7 cellular contexts compared by ENCODE assay signal in the genomic region with DNA sequence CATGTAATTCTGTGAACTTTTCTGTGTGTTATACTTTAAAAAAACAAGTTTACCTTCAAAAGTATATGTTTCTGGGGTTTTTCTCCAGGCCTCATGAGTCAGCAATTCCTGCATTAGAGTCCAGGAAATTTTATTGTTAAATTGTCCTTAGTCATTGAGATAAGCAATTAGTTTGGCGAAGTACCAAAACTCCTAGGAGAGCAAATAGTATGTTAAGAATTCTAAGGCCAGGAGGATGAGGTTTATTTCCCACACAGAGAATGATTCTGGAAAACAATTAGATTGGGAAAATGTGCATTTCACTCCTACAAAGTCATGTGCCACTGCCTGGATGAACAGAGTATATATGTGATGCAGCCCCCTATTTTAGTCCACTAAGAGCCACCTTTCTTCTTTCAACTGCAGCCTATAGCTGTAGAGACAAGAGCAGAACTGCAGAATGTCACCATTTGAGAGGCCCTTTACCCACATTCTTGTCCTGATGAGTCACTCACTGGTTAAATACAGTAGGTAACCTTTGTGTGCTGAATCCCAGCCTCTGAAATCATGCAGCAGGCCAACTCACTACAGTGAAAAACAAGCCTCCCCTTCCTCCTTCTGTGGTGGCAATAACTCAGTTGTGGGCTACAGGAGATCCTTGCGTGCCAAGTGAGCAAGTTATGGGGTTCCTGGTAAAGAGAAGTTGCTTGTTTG.
DNase-seq lines count a peak whose midpoint lies in the region; ATAC-seq and TF ChIP-seq lines count a peak whose summit lies in the region.

No MANE protein-coding gene starts in this region.

- H3K9me3 ChIP-seq in HEK293 (ENCODE audit: control insufficient read depth, insufficient read depth, low read depth, low read length) (no peaks in the 10 kb centered on the region), RWPE2 (ENCODE audit: severe bottlenecking) (no peaks in the 10 kb centered on the region), sigmoid colon (no peaks in the 10 kb centered on the region)

- 0 out of 2 replicates have a peak, but pooled peaks cover 3% of the 10 kb centered on the region for H3K4me1 ChIP-seq in HEK293 (ENCODE audit: control insufficient read depth, insufficient read depth, low read length)
- H3K4me1 ChIP-seq in RWPE2 (ENCODE audit: insufficient read depth, poor library complexity, severe bottlenecking) = peaks cover 73% of the 10 kb centered on the region
- H3K4me1 ChIP-seq in sigmoid colon = peaks cover 0 to 72% (median 40%) of the 10 kb centered on the region in 4 donors

- POLR2A ChIA-PET in HEK293 (lab: Yijun Ruan, JAX) = no interaction called here

- TF ChIP-seq POLR2A in sigmoid colon (IDR thresholded peaks at IDR 0.05) = no peak

- no peaks in the 10 kb centered on the region for H3K36me3 ChIP-seq in HEK293 (ENCODE audit: control insufficient read depth in 2 of 2, insufficient read depth in 1 of 2, low read length in 2 of 2)
- no peaks in the 10 kb centered on the region for H3K36me3 ChIP-seq in RWPE2 (ENCODE audit: low read depth)
- no peaks in the 10 kb centered on the region for H3K36me3 ChIP-seq in sigmoid colon

- intact Hi-C loops in sigmoid colon (cut with DNase I) = no loop called here

- CTCF ChIA-PET in HEK293 (lab: Yijun Ruan, JAX) = interaction anchor here (1.0 to 1.7 kb wide), 2 partner anchors 44 to 311 kb away, joined by 3 read pairs; no protein-coding TSS in a partner anchor

- no peak for TF ChIP-seq EP300 in sigmoid colon (IDR thresholded peaks at IDR 0.05)

- TF ChIP-seq CTCF in HEK293 (tag by site-specific recombination; IDR thresholded peaks at IDR 0.05) (no peak), RWPE2 (IDR thresholded peaks at IDR 0.05; ENCODE audit: poor library complexity, severe bottlenecking) (no peak), sigmoid colon (IDR thresholded peaks at IDR 0.05) (no peak)

- peak; percentile 78 for DNase-seq in RWPE2 (ENCODE audit: low spot score)
- peak; percentile 88 for DNase-seq in fibroblast of gingiva (ENCODE audit: low read depth)
- no peak for DNase-seq in sigmoid colon
- DNase-seq in COLO829 (ENCODE audit: low spot score) = no peak

- 16 to 53% methylated on average over 2 of the region's 2 CpGs for WGBS in sigmoid colon, 2 donors

- no peak overlapping the region for H3K27ac ChIP-seq in HEK293 (ENCODE audit: extremely low read depth, low read depth, low read length)
- H3K27ac ChIP-seq in RWPE2 (ENCODE audit: poor library complexity, severe bottlenecking) = peak overlapping the region; percentile 95
- H3K27ac ChIP-seq in sigmoid colon = peak overlapping the region; percentile 55 to 83 (median 66)

- H3K4me3 ChIP-seq in HEK293 (ENCODE audit: low read depth, low read length) = no peak overlapping the region
- no peak overlapping the region for H3K4me3 ChIP-seq in RWPE2 (ENCODE audit: severe bottlenecking)
- no peak overlapping the region for H3K4me3 ChIP-seq in sigmoid colon

- peak; percentile 86 for ATAC-seq in RWPE2 (ENCODE audit: low read depth)
- ATAC-seq in HG03457 (IDR thresholded peaks at IDR 0.05; ENCODE audit: unreplicated experiment) = no peak
- no peak for ATAC-seq in HG02759 (IDR thresholded peaks at IDR 0.05; ENCODE audit: unreplicated experiment)

- H3K27me3 ChIP-seq in RWPE2 (ENCODE audit: insufficient read depth, poor library complexity, severe bottlenecking) (no peaks in the 10 kb centered on the region), sigmoid colon (no peaks in the 10 kb centered on the region)

TF ChIP-seq in HEK293, 187 proteins besides CTCF, POLR2A, EP300 and RAD21:
- TF ChIP-seq ZNF24 (tag by site-specific recombination; IDR thresholded peaks at IDR 0.05) = no peak
- TF ChIP-seq, protein P1, sequence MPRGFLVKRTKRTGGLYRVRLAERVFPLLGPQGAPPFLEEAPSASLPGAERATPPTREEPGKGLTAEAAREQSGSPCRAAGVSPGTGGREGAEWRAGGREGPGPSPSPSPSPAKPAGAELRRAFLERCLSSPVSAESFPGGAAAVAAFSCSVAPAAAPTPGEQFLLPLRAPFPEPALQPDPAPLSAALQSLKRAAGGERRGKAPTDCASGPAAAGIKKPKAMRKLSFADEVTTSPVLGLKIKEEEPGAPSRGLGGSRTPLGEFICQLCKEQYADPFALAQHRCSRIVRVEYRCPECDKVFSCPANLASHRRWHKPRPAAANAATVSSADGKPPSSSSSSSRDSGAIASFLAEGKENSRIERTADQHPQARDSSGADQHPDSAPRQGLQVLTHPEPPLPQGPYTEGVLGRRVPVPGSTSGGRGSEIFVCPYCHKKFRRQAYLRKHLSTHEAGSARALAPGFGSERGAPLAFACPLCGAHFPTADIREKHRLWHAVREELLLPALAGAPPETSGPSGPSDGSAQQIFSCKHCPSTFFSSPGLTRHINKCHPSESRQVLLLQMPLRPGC (tag by site-specific recombination; IDR thresholded peaks at IDR 0.05) = no peak
- no peak for TF ChIP-seq ZNF596 (tag by site-specific recombination; IDR thresholded peaks at IDR 0.05)
- TF ChIP-seq ZNF366 (tag by site-specific recombination; conservative IDR thresholded peaks at IDR 0.05) = no peak
- TF ChIP-seq ZNF624 (tag by site-specific recombination; IDR thresholded peaks at IDR 0.05) = no peak
- TF ChIP-seq ZNF266 (tag by site-specific recombination; IDR thresholded peaks at IDR 0.05; ENCODE audit: low read depth) = no peak
- TF ChIP-seq SETDB1 (IDR thresholded peaks at IDR 0.05; ENCODE audit: insufficient read length, low read length) = no peak
- no peak for TF ChIP-seq ZNF530 (tag by site-specific recombination; IDR thresholded peaks at IDR 0.05; ENCODE audit: low read depth)
- TF ChIP-seq ZNF549 (tag by site-specific recombination; IDR thresholded peaks at IDR 0.05) = no peak
- no peak for TF ChIP-seq ZNF791 (tag by site-specific recombination; IDR thresholded peaks at IDR 0.05)
- 0 out of 2 replicates have a peak, but pooled peaks have one; percentile 24 for TF ChIP-seq SP7 (tag by site-specific recombination; IDR thresholded peaks at IDR 0.05)
- TF ChIP-seq BCL11B (tag by site-specific recombination; IDR thresholded peaks at IDR 0.05; ENCODE audit: low read depth) = no peak
- no peak for TF ChIP-seq ZNF521 (tag by site-specific recombination; IDR thresholded peaks at IDR 0.05)
- TF ChIP-seq, protein P2, sequence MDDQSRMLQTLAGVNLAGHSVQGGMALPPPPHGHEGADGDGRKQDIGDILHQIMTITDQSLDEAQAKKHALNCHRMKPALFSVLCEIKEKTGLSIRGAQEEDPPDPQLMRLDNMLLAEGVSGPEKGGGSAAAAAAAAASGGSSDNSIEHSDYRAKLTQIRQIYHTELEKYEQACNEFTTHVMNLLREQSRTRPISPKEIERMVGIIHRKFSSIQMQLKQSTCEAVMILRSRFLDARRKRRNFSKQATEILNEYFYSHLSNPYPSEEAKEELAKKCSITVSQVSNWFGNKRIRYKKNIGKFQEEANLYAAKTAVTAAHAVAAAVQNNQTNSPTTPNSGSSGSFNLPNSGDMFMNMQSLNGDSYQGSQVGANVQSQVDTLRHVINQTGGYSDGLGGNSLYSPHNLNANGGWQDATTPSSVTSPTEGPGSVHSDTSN (CRISPR knock-in tag; IDR thresholded peaks at IDR 0.05) = no peak
- TF ChIP-seq ZNF214 (tag by site-specific recombination; IDR thresholded peaks at IDR 0.05; ENCODE audit: borderline replicate concordance) = no peak
- no peak for TF ChIP-seq ZBTB20 (tag by site-specific recombination; IDR thresholded peaks at IDR 0.05)
- TF ChIP-seq YY2 (tag by site-specific recombination; IDR thresholded peaks at IDR 0.05) = no peak
- no peak for TF ChIP-seq REPIN1 (tag by site-specific recombination; IDR thresholded peaks at IDR 0.05; ENCODE audit: low read depth)
- TF ChIP-seq, protein P3, sequence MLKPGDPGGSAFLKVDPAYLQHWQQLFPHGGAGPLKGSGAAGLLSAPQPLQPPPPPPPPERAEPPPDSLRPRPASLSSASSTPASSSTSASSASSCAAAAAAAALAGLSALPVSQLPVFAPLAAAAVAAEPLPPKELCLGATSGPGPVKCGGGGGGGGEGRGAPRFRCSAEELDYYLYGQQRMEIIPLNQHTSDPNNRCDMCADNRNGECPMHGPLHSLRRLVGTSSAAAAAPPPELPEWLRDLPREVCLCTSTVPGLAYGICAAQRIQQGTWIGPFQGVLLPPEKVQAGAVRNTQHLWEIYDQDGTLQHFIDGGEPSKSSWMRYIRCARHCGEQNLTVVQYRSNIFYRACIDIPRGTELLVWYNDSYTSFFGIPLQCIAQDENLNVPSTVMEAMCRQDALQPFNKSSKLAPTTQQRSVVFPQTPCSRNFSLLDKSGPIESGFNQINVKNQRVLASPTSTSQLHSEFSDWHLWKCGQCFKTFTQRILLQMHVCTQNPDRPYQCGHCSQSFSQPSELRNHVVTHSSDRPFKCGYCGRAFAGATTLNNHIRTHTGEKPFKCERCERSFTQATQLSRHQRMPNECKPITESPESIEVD (tag by site-specific recombination; IDR thresholded peaks at IDR 0.05) = peak; percentile 22; the same call in 1 of the 2 replicates
- TF ChIP-seq, protein P4, sequence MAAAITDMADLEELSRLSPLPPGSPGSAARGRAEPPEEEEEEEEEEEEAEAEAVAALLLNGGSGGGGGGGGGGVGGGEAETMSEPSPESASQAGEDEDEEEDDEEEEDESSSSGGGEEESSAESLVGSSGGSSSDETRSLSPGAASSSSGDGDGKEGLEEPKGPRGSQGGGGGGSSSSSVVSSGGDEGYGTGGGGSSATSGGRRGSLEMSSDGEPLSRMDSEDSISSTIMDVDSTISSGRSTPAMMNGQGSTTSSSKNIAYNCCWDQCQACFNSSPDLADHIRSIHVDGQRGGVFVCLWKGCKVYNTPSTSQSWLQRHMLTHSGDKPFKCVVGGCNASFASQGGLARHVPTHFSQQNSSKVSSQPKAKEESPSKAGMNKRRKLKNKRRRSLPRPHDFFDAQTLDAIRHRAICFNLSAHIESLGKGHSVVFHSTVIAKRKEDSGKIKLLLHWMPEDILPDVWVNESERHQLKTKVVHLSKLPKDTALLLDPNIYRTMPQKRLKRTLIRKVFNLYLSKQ (tag by site-specific recombination; IDR thresholded peaks at IDR 0.05; ENCODE audit: borderline replicate concordance) = no peak
- TF ChIP-seq IKZF3 (tag by site-specific recombination; IDR thresholded peaks at IDR 0.05) = no peak
- no peak for TF ChIP-seq RBAK (tag by site-specific recombination; IDR thresholded peaks at IDR 0.05)
- TF ChIP-seq ZNF302 (tag by site-specific recombination; IDR thresholded peaks at IDR 0.05; ENCODE audit: low read depth) = no peak
- TF ChIP-seq ZNF792 (tag by site-specific recombination; IDR thresholded peaks at IDR 0.05) = 0 out of 2 replicates have a peak, but pooled peaks have one; percentile 63

Comparison
In these comparisons a context has a peak if more than half of its experiments do, and no peak if none do; other contexts are left out.
1. DNase-seq: peak in RWPE2 (single experiment) and fibroblast of gingiva (single experiment); none in sigmoid colon (single experiment) and COLO829 (single experiment).